ENCODE assay signal across 30 cellular contexts in the genomic region with DNA sequence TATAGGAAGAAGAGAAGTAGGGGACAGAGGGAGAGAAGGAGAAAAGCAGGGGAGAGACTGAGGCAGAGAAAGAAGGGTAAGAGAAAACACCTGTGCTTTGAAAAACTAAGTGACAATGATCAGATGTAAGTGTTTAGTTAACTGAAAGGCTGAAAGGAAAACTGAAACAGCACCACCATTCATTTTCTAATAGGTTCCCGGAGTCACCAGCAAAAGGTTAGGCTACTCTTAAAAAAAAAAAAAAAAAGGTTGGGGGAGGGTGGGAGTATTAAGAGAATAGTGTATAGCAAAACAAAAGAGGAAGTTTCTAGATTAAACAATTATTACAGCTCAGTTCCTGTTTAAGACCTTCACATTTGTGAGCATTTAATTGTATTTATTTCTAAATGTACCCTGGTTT.
DNase-seq lines count a peak whose midpoint lies in the region; ATAC-seq, FAIRE-seq and TF ChIP-seq lines count a peak whose summit lies in the region.
"Had no signal": no experiment of that assay in that cellular context is flagged by ENCODE, and none has a peak within 500 bp of the region (broad histone marks: within the 10 kb centered on the region; RNA-seq: fewer than 3 reads in every experiment).

No MANE protein-coding gene starts in this region.

- H3K27me3 Mint-ChIP-seq in nephron progenitor cell (ENCODE audit: low read depth, poor library complexity) = no peaks in the 10 kb centered on the region
- peaks cover 7% of the 10 kb centered on the region for H3K27me3 Mint-ChIP-seq in activated CD8-positive, alpha-beta T cell treated with anti-CD3 and anti-CD28 coated beads for 36 hours

- H3F3A ChIP-seq in MM.1S (ENCODE audit: insufficient read depth, low read length) = peaks cover 20% of the 10 kb centered on the region

- FAIRE-seq in GM12892 (lab: Jason Lieb, UNC) = peak; percentile 21
- FAIRE-seq: GM12878, TTC549 had no signal

- DNase-seq in GM12892 (ENCODE audit: insufficient read length) (no peak), MM.1S (peak; percentile 77), nephron progenitor cell (no peak), NCI-H2081 treated with DMSO at 0.1 percent for 48 hours (lab: John Stamatoyannopoulos, UW) (no peak), NCI-H2029 (lab: John Stamatoyannopoulos, UW) (no peak)
- DNase-seq in activated CD8-positive, alpha-beta T cell treated with anti-CD3 and anti-CD28 coated beads for 36 hours = no peak
- DNase-seq: activated CD4-positive, alpha-beta T cell treated with anti-CD3 and anti-CD28 coated beads, Interleukin-2, amount 50 U/mL, for 48 hours; activated naive CD4-positive, alpha-beta T cell treated with anti-CD3 and anti-CD28 coated beads, Interleukin-2, amount 50 U/mL, for 16 hours; AML-193; brain microvascular endothelial cell; CD4-positive, CD25-positive, alpha-beta regulatory T cell; foreskin melanocyte; heart left ventricle; HFFc6; naive B cell; NCI-H2029 treated with DMSO at 0.1 percent for 48 hours; NCI-H2227 treated with DMSO at 0.1 percent for 48 hours; NCI-H526; NK-92 treated with Interleukin-12 subunit alpha and Interleukin-12 subunit beta, amount 100 ng/mL, for 24 hours; sigmoid colon; stimulated activated CD4-positive, alpha-beta T cell treated with anti-CD3 and anti-CD28 coated beads, Interleukin-4, amount 100 ng/mL, for 1 hour; transverse colon had no signal

- no peak for TF ChIP-seq POLR2A in GM12892 (IDR thresholded peaks at IDR 0.05; ENCODE audit: low read depth, low read length)

- H3K4me2 ChIP-seq in MM.1S (ENCODE audit: low read depth, low read length) (peak overlapping the region; percentile 79), OCI-LY3 (ENCODE audit: low read length) (peak overlapping the region; percentile 78)

- H3K36me3 ChIP-seq in MM.1S (replicated peaks; ENCODE audit: insufficient read depth, low read length) (no peaks in the 10 kb centered on the region), OCI-LY3 (replicated peaks; ENCODE audit: low read depth, low read length) (no peaks in the 10 kb centered on the region)
- H3K36me3 ChIP-seq: brain microvascular endothelial cell, heart left ventricle, sigmoid colon, SJSA1, transverse colon had no signal

- H3K27ac Mint-ChIP-seq in nephron progenitor cell = peak overlapping the region; percentile 36
- no peak overlapping the region for H3K27ac Mint-ChIP-seq in activated CD8-positive, alpha-beta T cell treated with anti-CD3 and anti-CD28 coated beads for 36 hours
- H3K27ac Mint-ChIP-seq: CD4-positive, CD25-positive, alpha-beta regulatory T cell; HFFc6; mesothelial cell of epicardium; naive B cell had no signal

- H3K4me1 Mint-ChIP-seq in nephron progenitor cell = peaks cover 44% of the 10 kb centered on the region
- no peaks in the 10 kb centered on the region for H3K4me1 Mint-ChIP-seq in activated CD8-positive, alpha-beta T cell treated with anti-CD3 and anti-CD28 coated beads for 36 hours (ENCODE audit: low read depth)
- H3K4me1 Mint-ChIP-seq: CD4-positive, CD25-positive, alpha-beta regulatory T cell had no signal

- peak overlapping the region; percentile 56 for H3K4me3 ChIP-seq in MM.1S (ENCODE audit: low read length)
- H3K4me3 ChIP-seq in OCI-LY3 (ENCODE audit: low read length) = peak overlapping the region; percentile 50
- H3K4me3 ChIP-seq: GM12878, heart left ventricle, sigmoid colon, SJSA1, transverse colon had no signal

- intact Hi-C loops in activated CD8-positive, alpha-beta T cell treated with anti-CD3 and anti-CD28 coated beads for 36 hours (cut with micrococcal nuclease) = no loop called here

- H4K20me1 ChIP-seq in MM.1S (ENCODE audit: insufficient read depth, low read length) (no peaks in the 10 kb centered on the region; the same call in 1 of the 2 replicates), OCI-LY3 (ENCODE audit: insufficient read depth, low read length) (no peaks in the 10 kb centered on the region)

- H3K4me1 ChIP-seq in MM.1S (ENCODE audit: low read length) = peaks cover 29% of the 10 kb centered on the region
- peaks cover 43% of the 10 kb centered on the region for H3K4me1 ChIP-seq in OCI-LY3 (ENCODE audit: low read length)
- H3K4me1 ChIP-seq: SJSA1, transverse colon had no signal

- H2AFZ ChIP-seq in MM.1S (ENCODE audit: low read length) (peak overlapping the region; percentile 22; the same call in 1 of the 2 replicates), OCI-LY3 (ENCODE audit: low read depth, low read length) (no peak overlapping the region)

- TF ChIP-seq CTCF in MM.1S (IDR thresholded peaks at IDR 0.05; ENCODE audit: low read length) = no peak
- no peak for TF ChIP-seq CTCF in OCI-LY3 (IDR thresholded peaks at IDR 0.05; ENCODE audit: low read depth, low read length)
- no peak for TF ChIP-seq CTCF in nephron progenitor cell (IDR thresholded peaks at IDR 0.05)
- TF ChIP-seq CTCF in activated CD8-positive, alpha-beta T cell treated with anti-CD3 and anti-CD28 coated beads for 36 hours (IDR thresholded peaks at IDR 0.05) = no peak

- CTCF ChIA-PET in activated CD8-positive, alpha-beta T cell treated with anti-CD3 and anti-CD28 coated beads for 36 hours (lab: Charles Lee) = no interaction called here

- no peaks in the 10 kb centered on the region for H3K9me3 Mint-ChIP-seq in nephron progenitor cell
- no peaks in the 10 kb centered on the region for H3K9me3 Mint-ChIP-seq in activated CD8-positive, alpha-beta T cell treated with anti-CD3 and anti-CD28 coated beads for 36 hours
- H3K9me3 Mint-ChIP-seq: mesothelial cell of epicardium had no signal

- H3K27me3 ChIP-seq in MM.1S (replicated peaks; ENCODE audit: insufficient read depth, low read length) = no peaks in the 10 kb centered on the region
- 0 out of 2 replicates have a peak, but pooled peaks cover 9% of the 10 kb centered on the region for H3K27me3 ChIP-seq in OCI-LY3 (ENCODE audit: low read depth, low read length)
- H3K27me3 ChIP-seq: brain microvascular endothelial cell, heart left ventricle, sigmoid colon, SJSA1 had no signal

- H3K27ac ChIP-seq in MM.1S (ENCODE audit: low read length) (peak overlapping the region; percentile 66; the same call in 1 of the 2 replicates), OCI-LY3 (ENCODE audit: low read length) (peak overlapping the region; percentile 45)
- H3K27ac ChIP-seq: brain microvascular endothelial cell, heart left ventricle, sigmoid colon, SJSA1, transverse colon had no signal

- H3K9ac ChIP-seq in MM.1S (ENCODE audit: low read length) = peak overlapping the region; percentile 39; the same call in 1 of the 2 replicates
- H3K9ac ChIP-seq in OCI-LY3 (ENCODE audit: low read length) = peak overlapping the region; percentile 37

- H3K36me3 Mint-ChIP-seq in nephron progenitor cell (ENCODE audit: low read depth) = peaks cover 23% of the 10 kb centered on the region
- H3K36me3 Mint-ChIP-seq in activated CD8-positive, alpha-beta T cell treated with anti-CD3 and anti-CD28 coated beads for 36 hours (ENCODE audit: low read depth) = no peaks in the 10 kb centered on the region
- H3K36me3 Mint-ChIP-seq: CD4-positive, CD25-positive, alpha-beta regulatory T cell; IgD-negative memory B cell; mesothelial cell of epicardium; naive B cell had no signal

- POLR2A ChIA-PET in activated CD8-positive, alpha-beta T cell treated with anti-CD3 and anti-CD28 coated beads for 36 hours (lab: Charles Lee) = no interaction called here

- ATAC-seq in GM19452 (IDR thresholded peaks at IDR 0.05; ENCODE audit: unreplicated experiment) = no peak
- ATAC-seq in activated CD8-positive, alpha-beta T cell treated with anti-CD3 and anti-CD28 coated beads for 36 hours = no peak
- ATAC-seq: activated CD4-positive, CD25-positive, alpha-beta regulatory T cell treated with anti-CD3 and anti-CD28 coated beads, Interleukin-2, amount 50 U/mL, for 24 hours; GM12878; heart left ventricle had no signal

- no peaks in the 10 kb centered on the region for H3K9me2 ChIP-seq in MM.1S (replicated peaks; ENCODE audit: insufficient read depth, low read length)

- H3K4me3 Mint-ChIP-seq in nephron progenitor cell = no peak overlapping the region
- no peak overlapping the region for H3K4me3 Mint-ChIP-seq in activated CD8-positive, alpha-beta T cell treated with anti-CD3 and anti-CD28 coated beads for 36 hours
- H3K4me3 Mint-ChIP-seq: CD4-positive, CD25-positive, alpha-beta regulatory T cell; HFFc6; mesothelial cell of epicardium; naive B cell had no signal

- H3K79me2 ChIP-seq in MM.1S (ENCODE audit: low read length) (peaks cover 86% of the 10 kb centered on the region), OCI-LY3 (ENCODE audit: low read length) (no peaks in the 10 kb centered on the region)

- H3K9me3 ChIP-seq in MM.1S (replicated peaks; ENCODE audit: insufficient read depth, low read length) (no peaks in the 10 kb centered on the region), OCI-LY3 (ENCODE audit: insufficient read depth, low read length) (no peaks in the 10 kb centered on the region)
- H3K9me3 ChIP-seq: heart left ventricle, sigmoid colon, SJSA1, transverse colon had no signal
